In genomic region chr5:141692919-141693848, GRCh38 we compare ENCODE assay signal across 7 cellular contexts. TPM values are rescaled to one million over a fixed set of nuclear protein-coding genes. Genes with fewer than 3 reads are reported as not detected.
DNase-seq lines count a peak whose midpoint lies in the region; ATAC-seq and TF ChIP-seq lines count a peak whose summit lies in the region.

No MANE protein-coding gene starts in this region.

- no peak for ATAC-seq in GM18502 (IDR thresholded peaks at IDR 0.05; ENCODE audit: poor library complexity, unreplicated experiment)

- DNase-seq in activated T-cell treated with anti-CD3 and anti-CD28 coated beads for 24 hours (ENCODE audit: low read depth) (peak; percentile 68), medulla oblongata (ENCODE audit: extremely low spot score) (no peak), epidermal melanocyte (ENCODE audit: insufficient read length, low spot score) (no peak)
- peak; percentile 33 for DNase-seq in stimulated activated CD8-positive, alpha-beta memory T cell treated with anti-CD3 and anti-CD28 coated beads, Interleukin-7, amount 100 ng/mL, for 24 hours (ENCODE audit: low read depth)

- H3K9ac ChIP-seq in iPS-15b (ENCODE audit: low read depth, low read length): no peak overlapping the region

- H3K4me1 ChIP-seq in iPS-15b (ENCODE audit: control insufficient read depth, insufficient read depth, low read length): no peaks in the 10 kb centered on the region

- no peaks in the 10 kb centered on the region for H3K9me3 ChIP-seq in iPS-15b (ENCODE audit: control insufficient read depth, insufficient read depth, low read length)

- H3K4me3 ChIP-seq in iPS-15b (ENCODE audit: low read depth, low read length): peak overlapping the region; percentile 83

- no peaks in the 10 kb centered on the region for H3K36me3 ChIP-seq in iPS-15b (ENCODE audit: control insufficient read depth, insufficient read depth, low read length)

- peaks cover 36% of the 10 kb centered on the region for H3K27me3 ChIP-seq in iPS-15b (ENCODE audit: control insufficient read depth, insufficient read depth, low read length)

TF ChIP-seq in PFSK-1, 5 proteins besides CTCF, POLR2A, EP300 and RAD21:
- TF ChIP-seq POLR2AphosphoS5 (IDR thresholded peaks at IDR 0.05; ENCODE audit: low read depth, low read length) (no peak), FOXP2 (optimal IDR thresholded peaks at IDR 0.05; ENCODE audit: borderline replicate concordance, extremely low read depth, extremely low read length, insufficient read depth) (peak; percentile 53)

RNA-seq across cellular contexts. Expression of gene ARAP3, which starts 11.2 kb away (rescaled TPM):
- polyA plus RNA-seq in PFSK-1 (2012; ENCODE audit: insufficient read length, low read depth): 0.35 TPM

RNA-seq across cellular contexts. Expression of gene FCHSD1, which starts 42.0 kb away (rescaled TPM):
- 25.6 TPM for polyA plus RNA-seq in PFSK-1 (2012; ENCODE audit: insufficient read length, low read depth)

RNA-seq across cellular contexts. Expression of gene RELL2, which starts 56.4 kb away (rescaled TPM):
- 20.9 TPM for polyA plus RNA-seq in PFSK-1 (2012; ENCODE audit: insufficient read length, low read depth)

RNA-seq across cellular contexts. Expression of gene HDAC3, which starts 56.5 kb away (rescaled TPM):
- 75.2 TPM for polyA plus RNA-seq in PFSK-1 (2012; ENCODE audit: insufficient read length, low read depth)

Comparison
In these comparisons a context has a peak if more than half of its experiments do, and no peak if none do; other contexts are left out.
1. DNase-seq: peak in activated T-cell treated with anti-CD3 and anti-CD28 coated beads for 24 hours (single experiment) and stimulated activated CD8-positive, alpha-beta memory T cell treated with anti-CD3 and anti-CD28 coated beads, Interleukin-7, amount 100 ng/mL, for 24 hours (single experiment); none in medulla oblongata (single experiment) and epidermal melanocyte (single experiment).